1 cellular context compared by ENCODE assay signal in the genomic region with DNA sequence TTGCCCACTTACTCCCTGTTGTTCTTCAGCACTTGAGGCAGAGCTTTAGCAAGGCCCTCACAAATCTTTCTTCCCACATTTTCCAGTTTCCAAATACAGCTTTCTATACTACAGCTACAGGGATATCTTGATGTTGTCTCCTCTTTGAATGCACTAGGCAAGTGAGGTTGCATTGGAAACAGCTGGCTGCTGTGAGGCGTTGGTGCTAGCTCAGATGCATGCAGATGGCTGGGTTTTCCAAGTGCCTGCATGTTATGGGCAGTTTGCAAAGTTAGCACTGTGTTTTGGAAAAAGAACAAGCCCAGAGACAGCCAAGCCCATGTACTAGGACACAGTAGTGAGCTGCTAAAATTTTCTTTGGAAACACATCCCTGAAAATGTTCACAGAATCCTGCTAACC.
TF ChIP-seq lines count a peak whose summit lies in the region.

No MANE protein-coding gene starts in this region.

TF ChIP-seq in K562, 482 proteins besides CTCF, POLR2A, EP300 and RAD21 (continued from another document):
- no peak for TF ChIP-seq ARID3B (CRISPR knock-in tag; IDR thresholded peaks at IDR 0.05; ENCODE audit: borderline replicate concordance)
- TF ChIP-seq ZNF311 (CRISPR knock-in tag; IDR thresholded peaks at IDR 0.05): no peak
- no peak for TF ChIP-seq GTF2F1 (IDR thresholded peaks at IDR 0.05; ENCODE audit: low read depth, low read length)
- TF ChIP-seq KLF16 (IDR thresholded peaks at IDR 0.05): no peak
- no peak for TF ChIP-seq FOXJ2 (tag; IDR thresholded peaks at IDR 0.05)
- TF ChIP-seq HMGN3 (IDR thresholded peaks at IDR 0.05; ENCODE audit: borderline replicate concordance, extremely low read depth, insufficient read length, low read depth, low read length): no peak
- TF ChIP-seq, protein P1, sequence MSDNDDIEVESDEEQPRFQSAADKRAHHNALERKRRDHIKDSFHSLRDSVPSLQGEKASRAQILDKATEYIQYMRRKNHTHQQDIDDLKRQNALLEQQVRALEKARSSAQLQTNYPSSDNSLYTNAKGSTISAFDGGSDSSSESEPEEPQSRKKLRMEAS (CRISPR knock-in tag; IDR thresholded peaks at IDR 0.05): no peak
- TF ChIP-seq, protein P2, sequence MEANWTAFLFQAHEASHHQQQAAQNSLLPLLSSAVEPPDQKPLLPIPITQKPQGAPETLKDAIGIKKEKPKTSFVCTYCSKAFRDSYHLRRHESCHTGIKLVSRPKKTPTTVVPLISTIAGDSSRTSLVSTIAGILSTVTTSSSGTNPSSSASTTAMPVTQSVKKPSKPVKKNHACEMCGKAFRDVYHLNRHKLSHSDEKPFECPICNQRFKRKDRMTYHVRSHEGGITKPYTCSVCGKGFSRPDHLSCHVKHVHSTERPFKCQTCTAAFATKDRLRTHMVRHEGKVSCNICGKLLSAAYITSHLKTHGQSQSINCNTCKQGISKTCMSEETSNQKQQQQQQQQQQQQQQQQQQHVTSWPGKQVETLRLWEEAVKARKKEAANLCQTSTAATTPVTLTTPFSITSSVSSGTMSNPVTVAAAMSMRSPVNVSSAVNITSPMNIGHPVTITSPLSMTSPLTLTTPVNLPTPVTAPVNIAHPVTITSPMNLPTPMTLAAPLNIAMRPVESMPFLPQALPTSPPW (CRISPR knock-in tag; IDR thresholded peaks at IDR 0.05): no peak
